In the genomic region with DNA sequence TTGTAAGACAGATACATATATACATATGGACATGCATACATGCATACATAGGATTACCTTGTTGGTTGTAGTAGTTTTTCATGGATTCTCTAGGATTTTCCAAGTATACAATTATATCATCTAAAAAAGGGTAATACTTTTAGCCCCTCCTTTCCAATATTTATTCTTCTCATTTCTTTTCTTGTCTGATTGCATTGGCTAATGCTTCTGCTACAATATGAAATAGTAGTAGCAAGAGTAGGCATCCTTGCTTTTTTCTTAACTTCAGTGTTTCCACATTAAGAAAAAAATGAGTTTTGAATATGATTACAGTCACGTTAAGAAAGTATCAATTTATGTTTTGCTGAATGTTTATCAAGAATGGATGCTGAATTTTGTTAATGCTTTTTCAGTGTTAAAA, we compare ENCODE assay signal across 28 cellular contexts. TPM values are rescaled to one million over a fixed set of nuclear protein-coding genes. Genes with fewer than 3 reads are reported as not detected.
"Had no signal": no experiment of that assay in that cellular context is flagged by ENCODE, and none has a peak within 500 bp of the region (broad histone marks: within the 10 kb centered on the region; RNA-seq: fewer than 3 reads in every experiment).

No MANE protein-coding gene starts in this region.

- H3K27me3 ChIP-seq: testis, thyroid gland, upper lobe of left lung, uterus, vagina had no signal

- H3K36me3 ChIP-seq: stomach, suprapubic skin, thoracic aorta, thyroid gland, tibial artery, tibial nerve, transverse colon, upper lobe of left lung, upper lobe of right lung, uterus, vagina had no signal

- ATAC-seq: stimulated activated effector memory CD8-positive, alpha-beta T cell treated with anti-CD3 and anti-CD28 coated beads, Interleukin-12 subunit alpha, Interleukin-12 subunit beta, amount 100 ng/mL, for 72 hours; stimulated activated memory B cell treated with anti-CD40 and anti-IgM and Interleukin-4, amounts not matched to agents 10 μg/mL and 1 μg/mL and 100 μg/mL, for 72 hours; stimulated activated naive B cell treated with anti-CD40 and anti-IgM and Interleukin-4, amounts not matched to agents 10 μg/mL and 1 μg/mL and 100 μg/mL, for 72 hours; stimulated activated naive CD8-positive, alpha-beta T cell treated with anti-CD3 and anti-CD28 coated beads, Interleukin-15, amount 100 ng/mL, for 72 hours; stimulated activated naive CD8-positive, alpha-beta T cell treated with anti-CD3 and anti-CD28 coated beads, Interleukin-15, Interleukin-2, amounts not matched to agents 100 U/mL and 50 U/mL, for 24 hours; upper lobe of right lung had no signal

- DNase-seq: stimulated activated CD4-positive, alpha-beta T cell treated with anti-CD3 and anti-CD28 coated beads, Interleukin-2, amount 100 ng/mL, for 48 hours; stimulated activated CD4-positive, alpha-beta T cell treated with anti-CD3 and anti-CD28 coated beads, Interleukin-4, amount 100 ng/mL, for 1 hour; stimulated activated CD4-positive, alpha-beta T cell treated with anti-CD3 and anti-CD28 coated beads, Interleukin-4, amount 100 ng/mL, for 24 hours; stimulated activated CD4-positive, alpha-beta T cell treated with anti-CD3 and anti-CD28 coated beads, Interleukin-4, amount 100 ng/mL, for 4 hours; stimulated activated CD8-positive, alpha-beta memory T cell treated with anti-CD3 and anti-CD28 coated beads, Interleukin-4, amount 100 ng/mL, for 48 hours; stimulated activated naive B cell treated with anti-CD40 and anti-IgM and Interleukin-4, amounts not matched to agents 10 μg/mL and 1 μg/mL and 100 μg/mL, for 72 hours; stimulated activated naive CD4-positive, alpha-beta T cell; stimulated activated naive CD4-positive, alpha-beta T cell treated with Interleukin-2 at 50 U/mL for 16 hours; stimulated activated naive CD8-positive, alpha-beta T cell treated with anti-CD3 and anti-CD28 coated beads, Interleukin-15, amount 100 ng/mL, for 72 hours; stimulated activated naive CD8-positive, alpha-beta T cell treated with anti-CD3 and anti-CD28 coated beads, Interleukin-15, Interleukin-2, amounts not matched to agents 100 U/mL and 50 U/mL, for 24 hours; stomach; substantia nigra; testis; thyroid gland; tibial artery; transverse colon; trophoblast cell; upper lobe of left lung; upper lobe of right lung; uterus had no signal

- H3K4me3 ChIP-seq: stomach, suprapubic skin, testis, thoracic aorta, thyroid gland, tibial artery, tibial nerve, transverse colon, upper lobe of left lung, upper lobe of right lung, uterus, vagina had no signal

- H3K27ac ChIP-seq: stomach, suprapubic skin, testis, thoracic aorta, thyroid gland, tibial artery, tibial nerve, transverse colon, upper lobe of left lung, upper lobe of right lung, uterus, vagina had no signal

- FAIRE-seq: urothelium cell line had no signal

- H3K4me1 ChIP-seq: stomach, suprapubic skin, testis, thyroid gland, tibial artery, tibial nerve, transverse colon, upper lobe of left lung, upper lobe of right lung, uterus, vagina had no signal

- H3K9me3 ChIP-seq: suprapubic skin, testis, thyroid gland, vagina had no signal

RNA-seq across cellular contexts. Expression of a gene that starts 58.0 kb away (rescaled TPM):
- total RNA-seq: subcutaneous adipose tissue, suprapubic skin, thoracic aorta, thyroid gland, tibial nerve, upper lobe of right lung had no signal
